In the genomic region with DNA sequence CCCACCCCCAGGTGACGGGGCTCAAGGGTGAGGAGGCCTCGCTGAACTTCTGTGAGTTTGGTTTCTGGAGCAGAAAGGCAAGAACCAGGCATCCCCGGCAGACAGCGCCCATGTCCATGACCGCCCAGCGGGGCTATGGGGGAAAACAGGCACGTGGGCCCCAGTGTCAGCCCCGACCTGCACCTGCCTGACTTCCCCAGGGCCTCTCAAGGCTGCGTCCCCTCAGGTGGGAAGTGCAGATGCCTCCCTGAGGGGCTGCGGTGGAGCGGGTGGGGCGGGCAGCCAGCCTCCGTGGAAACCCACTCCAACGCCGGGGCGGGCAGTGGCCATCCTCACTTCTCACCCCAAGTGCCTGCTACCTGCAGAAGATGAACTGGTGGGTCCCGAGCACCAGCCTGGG, we compare ENCODE assay signal across 33 cellular contexts. TPM values are rescaled to one million over a fixed set of nuclear protein-coding genes. Genes with fewer than 3 reads are reported as not detected.
DNase-seq lines count a peak whose midpoint lies in the region; ATAC-seq, FAIRE-seq and TF ChIP-seq lines count a peak whose summit lies in the region.
"Had no signal": no experiment of that assay in that cellular context is flagged by ENCODE, and none has a peak within 500 bp of the region (broad histone marks: within the 10 kb centered on the region; RNA-seq: fewer than 3 reads in every experiment).

No MANE protein-coding gene starts in this region.

- H3K27me3 ChIP-seq in HepG2 (ENCODE audit: control insufficient read depth in 1 of 2, insufficient read depth in 2 of 2, low read length in 2 of 2) (no peaks in the 10 kb centered on the region), right lobe of liver (no peaks in the 10 kb centered on the region), IMR-90 (ENCODE audit: control insufficient read depth, insufficient read depth, low read length) (no peaks in the 10 kb centered on the region)
- H3K27me3 ChIP-seq: BE2C; BLaER1; BLaER1 treated with 17β-estradiol and CSF1 and Interleukin-3, amounts not matched to agents 10 nM and 100 nM had no signal

- no peak overlapping the region for H2BK120ac ChIP-seq in IMR-90 (ENCODE audit: low read depth, low read length)

- no peak overlapping the region for H4K8ac ChIP-seq in IMR-90 (ENCODE audit: low read depth in 2 of 2, low read length in 2 of 2)

- no peak overlapping the region for H3K4me3 ChIP-seq in HepG2 (replicated peaks in 1 of 3; ENCODE audit: insufficient read depth in 1 of 3, low read depth in 2 of 3, low read length in 3 of 3)
- H3K4me3 ChIP-seq in right lobe of liver, result no peak overlapping the region
- H3K4me3 ChIP-seq in IMR-90 (ENCODE audit: insufficient read depth, low read depth, low read length), result no peak overlapping the region
- H3K4me3 ChIP-seq: A549; BLaER1; BLaER1 treated with 17β-estradiol and CSF1 and Interleukin-3, amounts not matched to agents 10 nM and 100 nM had no signal

- TF ChIP-seq POLR2A in HepG2 (IDR thresholded peaks at IDR 0.05; ENCODE audit: insufficient read depth in 1 of 2, low read depth in 2 of 2, low read length in 2 of 2), result no peak
- no peak for TF ChIP-seq POLR2A in right lobe of liver (IDR thresholded peaks at IDR 0.05)
- TF ChIP-seq POLR2A in IMR-90 (IDR thresholded peaks at IDR 0.05; ENCODE audit: low read depth, low read length), result no peak

- BruUV-seq in HepG2 (replicated peaks; lab: Mats Ljungman, UMichigan) (no TSS peak), IMR-90 (replicated peaks; lab: Mats Ljungman, UMichigan) (no TSS peak)

- dilution Hi-C loops in IMR-90 (cut with HindIII; ENCODE audit: low sequenced_read_pairs, unreplicated experiment), result no loop called here

- TF ChIP-seq EP300 in HepG2 (IDR thresholded peaks at IDR 0.05; ENCODE audit: low read depth in 2 of 2, low read length in 2 of 2) (no peak), HepG2 (CRISPR knock-in tag; IDR thresholded peaks at IDR 0.05; ENCODE audit: borderline replicate concordance) (no peak)

- H2BK20ac ChIP-seq in IMR-90 (ENCODE audit: low read depth, low read length), result no peak overlapping the region

- no peak overlapping the region for H4K5ac ChIP-seq in IMR-90 (ENCODE audit: low read depth, low read length)

- H3K9me3 ChIP-seq in HepG2 (ENCODE audit: low read length) (no peaks in the 10 kb centered on the region), right lobe of liver (no peaks in the 10 kb centered on the region), IMR-90 (ENCODE audit: control insufficient read depth, insufficient read depth, low read length) (no peaks in the 10 kb centered on the region)
- H3K9me3 ChIP-seq: A549; BE2C; BLaER1; BLaER1 treated with 17β-estradiol and CSF1 and Interleukin-3, amounts not matched to agents 10 nM and 100 nM; Caco-2 had no signal

- CTCF ChIA-PET in HepG2 (lab: Yijun Ruan, JAX; ENCODE audit: low intra/inter-chr PET ratio, low total read pairs), result no interaction called here
- CTCF ChIA-PET in IMR-90 (lab: Yijun Ruan, JAX), result no interaction called here
- CTCF ChIA-PET in RWPE1 (lab: Yijun Ruan, JAX), result interaction anchor here (0.9 to 1.4 kb wide), 3 partner anchors 8 to 67 kb away, joined by 3 to 4 read pairs (median 4); no protein-coding TSS in a partner anchor

- ATAC-seq in HepG2 (no peak), right lobe of liver (no peak), IMR-90 (ENCODE audit: low read depth) (no peak), GM21381 (IDR thresholded peaks at IDR 0.05; ENCODE audit: unreplicated experiment) (no peak)
- ATAC-seq: A549; CD8-positive, alpha-beta T cell had no signal

- H4K20me1 ChIP-seq in HepG2 (ENCODE audit: insufficient read depth, low read length), result no peaks in the 10 kb centered on the region
- H4K20me1 ChIP-seq in IMR-90 (ENCODE audit: insufficient read depth, low read length), result no peaks in the 10 kb centered on the region

- in situ Hi-C loops in HepG2 (cut with HindIII; ENCODE audit: extremely low pct_ligation_motif_present, low pct_unique_long_range_greater_than_20kb) (no loop called here), IMR-90 (cut with MboI; ENCODE audit: low sequenced_read_pairs) (no loop called here)

- no peak overlapping the region for H3K56ac ChIP-seq in IMR-90 (ENCODE audit: extremely low read depth, insufficient read depth, low read length)

- TF ChIP-seq RAD21 in HepG2 (CRISPR knock-in tag; IDR thresholded peaks at IDR 0.05), result no peak
- TF ChIP-seq RAD21 in IMR-90 (IDR thresholded peaks at IDR 0.05; ENCODE audit: low read length), result no peak

- H2BK5ac ChIP-seq in IMR-90 (ENCODE audit: low read depth, low read length, poor library complexity, severe bottlenecking), result no peak overlapping the region

- no peaks in the 10 kb centered on the region for H3K9me1 ChIP-seq in IMR-90 (ENCODE audit: insufficient read depth, low read length)

- H3K4me2 ChIP-seq in HepG2 (ENCODE audit: low read depth, low read length) (no peak overlapping the region), IMR-90 (ENCODE audit: low read depth, low read length) (no peak overlapping the region)
- H3K4me2 ChIP-seq: A549; BLaER1; BLaER1 treated with 17β-estradiol and CSF1 and Interleukin-3, amounts not matched to agents 10 nM and 100 nM had no signal

- intact Hi-C loops in HepG2 (cut with micrococcal nuclease; ENCODE audit: unreplicated experiment) (no loop called here), right lobe of liver (cut with DNase I) (no loop called here), IMR-90 (cut with micrococcal nuclease) (no loop called here)

- no peak overlapping the region for H4K91ac ChIP-seq in IMR-90 (ENCODE audit: insufficient read depth, low read depth, low read length)

- no peak overlapping the region for H3K4ac ChIP-seq in IMR-90 (ENCODE audit: low read depth, low read length)

- H2AK9ac ChIP-seq in IMR-90 (replicated peaks; ENCODE audit: low read depth, low read length, poor library complexity), result peak overlapping the region; percentile 28

- H3K9ac ChIP-seq in HepG2 (ENCODE audit: insufficient read depth, low read depth, low read length) (no peak overlapping the region), IMR-90 (ENCODE audit: low read depth, low read length) (no peak overlapping the region)
- H3K9ac ChIP-seq: BLaER1; BLaER1 treated with 17β-estradiol and CSF1 and Interleukin-3, amounts not matched to agents 10 nM and 100 nM had no signal

- H3K23ac ChIP-seq in IMR-90 (ENCODE audit: low read depth, low read length), result no peak overlapping the region

- H3K27ac ChIP-seq in HepG2 (ENCODE audit: extremely low read length, insufficient read depth, low read length), result no peak overlapping the region
- H3K27ac ChIP-seq in right lobe of liver, result no peak overlapping the region
- no peak overlapping the region for H3K27ac ChIP-seq in IMR-90 (ENCODE audit: insufficient read depth, low read length)
- peak overlapping the region; percentile 21 for H3K27ac ChIP-seq in RWPE1
- H3K27ac ChIP-seq: 22Rv1; A549; BLaER1; BLaER1 treated with 17β-estradiol and CSF1 and Interleukin-3, amounts not matched to agents 10 nM and 100 nM; C4-2B had no signal

- no peak overlapping the region for H2AK5ac ChIP-seq in IMR-90 (ENCODE audit: low read depth, low read length)

- H3K79me1 ChIP-seq in IMR-90 (ENCODE audit: low read depth in 1 of 2, low read length in 2 of 2), result no peaks in the 10 kb centered on the region

- H3K4me1 ChIP-seq in HepG2 (ENCODE audit: insufficient read depth, low read length), result 0 out of 2 replicates have a peak, but pooled peaks cover 7% of the 10 kb centered on the region
- H3K4me1 ChIP-seq in right lobe of liver, result peaks cover 0 to 14% (median 0%) of the 10 kb centered on the region in 4 donors
- H3K4me1 ChIP-seq in IMR-90 (ENCODE audit: control insufficient read depth, insufficient read depth, low read length), result no peaks in the 10 kb centered on the region
- H3K4me1 ChIP-seq: A549, BE2C, Caco-2 had no signal

- 100% methylated on average over 1 of the region's 17 CpGs for WGBS in HepG2 (ENCODE audit: low lambda C conversion rate)
- WGBS in right lobe of liver (ENCODE audit: insufficient coverage, low coverage, low lambda C conversion rate, missing lambda C conversion rate), result 88% methylated on average over 9 of the region's 17 CpGs
- WGBS in IMR-90 (ENCODE audit: extremely low coverage in 2 of 2, insufficient read length in 1 of 2), 2 experiments, result 100% methylated on average over 4 of the region's 17 CpGs; no CpG with 5 or more reads in 1 of the 2 experiments

- DNase-seq in HepG2 (ENCODE audit: low spot score) (no peak), right lobe of liver (no peak), IMR-90 (no peak), RWPE1 (ENCODE audit: low spot score) (no peak), COLO829 (ENCODE audit: low spot score) (no peak)
- DNase-seq: 8988T; ACHN; AML-193; BE2C; C1 segment of cervical spinal cord; Caco-2; Calu3; CD4-positive, alpha-beta memory T cell; CD4-positive, alpha-beta T cell; CD4-positive, CD25-positive, alpha-beta regulatory T cell; CD8-positive, alpha-beta memory T cell; CD8-positive, alpha-beta T cell; COR-L47; DMS 273 treated with DMSO at 0.1 percent for 48 hours; DMS153; DMS53; DMS79; DMS79 treated with DMSO at 0.1 percent for 48 hours; DND-41; EL had no signal

- no peak overlapping the region for H3K14ac ChIP-seq in IMR-90 (replicated peaks; ENCODE audit: low read depth, low read length)

- no peak overlapping the region for H3K18ac ChIP-seq in IMR-90 (ENCODE audit: low read depth, low read length)

- H3K36me3 ChIP-seq in HepG2 (replicated peaks in 1 of 2; ENCODE audit: control insufficient read depth in 1 of 2, insufficient read depth in 2 of 2, low read length in 2 of 2) (peaks cover 20 to 41% of the 10 kb centered on the region in 2 experiments; a peak in 3 of 5 replicates), right lobe of liver (peaks cover 0 to 39% (median 9%) of the 10 kb centered on the region in 4 donors), IMR-90 (ENCODE audit: control insufficient read depth, insufficient read depth, low read length) (peaks cover 54% of the 10 kb centered on the region)

- H2AFZ ChIP-seq in HepG2 (ENCODE audit: low read length) (no peak overlapping the region), IMR-90 (replicated peaks; ENCODE audit: low read length, poor library complexity) (no peak overlapping the region)

- no peaks in the 10 kb centered on the region for H3K79me2 ChIP-seq in HepG2 (ENCODE audit: insufficient read depth, low read length)

- POLR2A ChIA-PET in HepG2 (lab: Yijun Ruan, JAX), result interaction anchor here (1.3 kb wide), 1 partner anchor 17 kb away, joined by 3 read pairs; the partner anchor contains the start of gene DNLZ
- POLR2A ChIA-PET in IMR-90 (lab: Charles Lee; ENCODE audit: unreplicated experiment), result no interaction called here
- POLR2A ChIA-PET in RWPE1 (lab: Yijun Ruan, JAX; ENCODE audit: low non-redundant PET), result no interaction called here

- no peak overlapping the region for H2BK15ac ChIP-seq in IMR-90 (ENCODE audit: low read depth, low read length)

- TF ChIP-seq CTCF in HepG2 (CRISPR knock-in tag; IDR thresholded peaks at IDR 0.05) (no peak), right lobe of liver (IDR thresholded peaks at IDR 0.05) (no peak), IMR-90 (conservative IDR thresholded peaks at IDR 0.05; ENCODE audit: low read depth, low read length) (no peak), RWPE1 (conservative IDR thresholded peaks at IDR 0.05; ENCODE audit: low read depth) (no peak)

- FAIRE-seq in HepG2 (lab: Jason Lieb, UNC), result no peak
- FAIRE-seq: A204.1, A549, D721Med had no signal

RNA-seq across cellular contexts. Expression of gene CARD9, which starts 6.9 kb away (rescaled TPM):
- 3.6 and 7.4 TPM in 2 replicates for total RNA-seq in HepG2 (2016; rRNA removed; fragmentation: Illumina TruSeq; extraction: Trizol)
- total RNA-seq in HepG2 (2016; cell fraction: cytosol; rRNA removed; fragmentation: Illumina TruSeq; extraction: Trizol; ENCODE audit: low read depth), result 2.1 TPM in 2 replicates
- 3.4 and 7.7 TPM in 2 replicates for total RNA-seq in HepG2 (2016; cell fraction: insoluble cytoplasmic fraction; rRNA removed; fragmentation: Illumina TruSeq; extraction: Trizol)
- 1.7 and 2.5 TPM in 2 replicates for total RNA-seq in HepG2 (2016; cell fraction: membrane; rRNA removed; fragmentation: Illumina TruSeq; extraction: Trizol)
- total RNA-seq in HepG2 (2016; cell fraction: nucleus; rRNA removed; fragmentation: Illumina TruSeq; extraction: Trizol), result 7.9 and 8.9 TPM in 2 replicates
- polyA plus RNA-seq in HepG2 (2011; rRNA removed), result 3.3 and 7.2 TPM in 2 replicates
- polyA plus RNA-seq in HepG2 (2011; cell fraction: cytosol; rRNA removed), result 1.3 and 2.2 TPM in 2 replicates
- 51.0 and 60.5 TPM in 2 replicates for polyA plus RNA-seq in HepG2 (2011; cell fraction: nucleus; rRNA removed)
- 2.6 and 4.5 TPM in 2 replicates for polyA plus RNA-seq in HepG2 (2012)
- polyA plus RNA-seq in HepG2 (2016; cell fraction: cytosol; fragmentation: Illumina TruSeq; extraction: Trizol; ENCODE audit: low read depth), result 0.79 and 1.0 TPM in 2 replicates
- polyA plus RNA-seq in HepG2 (2016; cell fraction: insoluble cytoplasmic fraction; fragmentation: Illumina TruSeq; extraction: Trizol; ENCODE audit: low read depth), result 2.6 and 5.2 TPM in 2 replicates
- 0.66 and 0.74 TPM in 2 replicates for polyA plus RNA-seq in HepG2 (2016; cell fraction: membrane; fragmentation: Illumina TruSeq; extraction: Trizol; ENCODE audit: low read depth)
- polyA plus RNA-seq in HepG2 (2016; cell fraction: nucleus; fragmentation: Illumina TruSeq; extraction: Trizol; ENCODE audit: insufficient read depth, low read depth), result 23.4 and 24.3 TPM in 2 replicates
- polyA minus RNA-seq in HepG2 (2011; rRNA and poly(A)+ RNA removed; ENCODE audit: low replicate concordance), result 2.0 and 6.6 TPM in 2 replicates
- 0.62 and 0.99 TPM in 2 replicates for polyA minus RNA-seq in HepG2 (2011; cell fraction: cytosol; rRNA and poly(A)+ RNA removed)
- 8.3 and 8.4 TPM in 2 replicates for polyA minus RNA-seq in HepG2 (2011; cell fraction: nucleus; rRNA and poly(A)+ RNA removed)
- total RNA-seq in right lobe of liver, result 1 to 10 TPM in 3 of 6 experiments, under 1 TPM in 3; 0.48 to 1.6 (median 1.1) TPM
- 0.36 and 1.1 TPM in 2 replicates for total RNA-seq in IMR-90 (2012; rRNA removed)
- polyA plus RNA-seq in IMR-90 (2012; rRNA removed), result 1.5 and 1.9 TPM in 2 replicates
- 0.47 and 1.0 TPM in 2 replicates for polyA plus RNA-seq in IMR-90 (2012; cell fraction: cytosol; rRNA removed)
- polyA plus RNA-seq in IMR-90 (2012; cell fraction: nucleus; rRNA removed; ENCODE audit: low replicate concordance), result 9.8 and 17.9 TPM in 2 replicates
- polyA plus RNA-seq: CD8-positive, alpha-beta memory T cell had no signal

RNA-seq across cellular contexts. Expression of gene DNLZ, which starts 16.8 kb away (rescaled TPM):
- total RNA-seq in HepG2 (2016; rRNA removed; fragmentation: Illumina TruSeq; extraction: Trizol), result 5.4 and 8.0 TPM in 2 replicates
- total RNA-seq in HepG2 (2016; cell fraction: cytosol; rRNA removed; fragmentation: Illumina TruSeq; extraction: Trizol; ENCODE audit: low read depth), result 8.5 and 9.7 TPM in 2 replicates
- total RNA-seq in HepG2 (2016; cell fraction: insoluble cytoplasmic fraction; rRNA removed; fragmentation: Illumina TruSeq; extraction: Trizol), result 5.7 and 10.6 TPM in 2 replicates
- 8.2 and 10.5 TPM in 2 replicates for total RNA-seq in HepG2 (2016; cell fraction: membrane; rRNA removed; fragmentation: Illumina TruSeq; extraction: Trizol)
- 2.7 and 3.8 TPM in 2 replicates for total RNA-seq in HepG2 (2016; cell fraction: nucleus; rRNA removed; fragmentation: Illumina TruSeq; extraction: Trizol)
- polyA plus RNA-seq in HepG2 (2011; rRNA removed), result 3.4 and 4.5 TPM in 2 replicates
- polyA plus RNA-seq in HepG2 (2011; cell fraction: cytosol; rRNA removed), result 1.9 and 8.6 TPM in 2 replicates
- polyA plus RNA-seq in HepG2 (2011; cell fraction: nucleus; rRNA removed), result 4.9 and 10.5 TPM in 2 replicates
- polyA plus RNA-seq in HepG2 (2012), result 1.9 and 2.8 TPM in 2 replicates
- 8.4 and 8.5 TPM in 2 replicates for polyA plus RNA-seq in HepG2 (2016; cell fraction: cytosol; fragmentation: Illumina TruSeq; extraction: Trizol; ENCODE audit: low read depth)
- polyA plus RNA-seq in HepG2 (2016; cell fraction: insoluble cytoplasmic fraction; fragmentation: Illumina TruSeq; extraction: Trizol; ENCODE audit: low read depth), result 4.0 and 5.1 TPM in 2 replicates
- polyA plus RNA-seq in HepG2 (2016; cell fraction: membrane; fragmentation: Illumina TruSeq; extraction: Trizol; ENCODE audit: low read depth), result 6.4 and 6.8 TPM in 2 replicates
- 5.5 and 7.2 TPM in 2 replicates for polyA plus RNA-seq in HepG2 (2016; cell fraction: nucleus; fragmentation: Illumina TruSeq; extraction: Trizol; ENCODE audit: insufficient read depth, low read depth)
- 0.90 and 2.5 TPM in 2 replicates for polyA minus RNA-seq in HepG2 (2011; rRNA and poly(A)+ RNA removed; ENCODE audit: low replicate concordance)
- polyA minus RNA-seq in HepG2 (2011; cell fraction: cytosol; rRNA and poly(A)+ RNA removed), result 1.3 TPM in 1 of 2 replicates, not detected in the other
- 2.6 and 2.8 TPM in 2 replicates for polyA minus RNA-seq in HepG2 (2011; cell fraction: nucleus; rRNA and poly(A)+ RNA removed)
- 10 to 100 TPM in 3 of 6 experiments, 1 to 10 TPM in 3; 5.0 to 26.0 (median 10.4) TPM for total RNA-seq in right lobe of liver
- total RNA-seq in IMR-90 (2012; rRNA removed), result 2.0 and 6.1 TPM in 2 replicates
- polyA plus RNA-seq in IMR-90 (2012; rRNA removed), result 11.4 and 20.3 TPM in 2 replicates
- 19.7 and 40.1 TPM in 2 replicates for polyA plus RNA-seq in IMR-90 (2012; cell fraction: cytosol; rRNA removed)
- 8.7 and 31.6 TPM in 2 replicates for polyA plus RNA-seq in IMR-90 (2012; cell fraction: nucleus; rRNA removed; ENCODE audit: low replicate concordance)

RNA-seq across cellular contexts. Expression of gene SNAPC4, which starts 19.6 kb away (rescaled TPM):
- total RNA-seq in HepG2 (2016; rRNA removed; fragmentation: Illumina TruSeq; extraction: Trizol) (4.3 and 6.0 TPM in 2 replicates), right lobe of liver (1 to 10 TPM; 3.8 to 6.5 (median 5.4) TPM), IMR-90 (2012; rRNA removed) (2.5 and 3.1 TPM in 2 replicates)
- 0.51 and 0.88 TPM in 2 replicates for total RNA-seq in HepG2 (2016; cell fraction: cytosol; rRNA removed; fragmentation: Illumina TruSeq; extraction: Trizol; ENCODE audit: low read depth)
- total RNA-seq in HepG2 (2016; cell fraction: insoluble cytoplasmic fraction; rRNA removed; fragmentation: Illumina TruSeq; extraction: Trizol), result 3.9 and 6.1 TPM in 2 replicates
- total RNA-seq in HepG2 (2016; cell fraction: membrane; rRNA removed; fragmentation: Illumina TruSeq; extraction: Trizol), result 1.5 TPM in 2 replicates
- 7.0 and 9.4 TPM in 2 replicates for total RNA-seq in HepG2 (2016; cell fraction: nucleus; rRNA removed; fragmentation: Illumina TruSeq; extraction: Trizol)
- polyA plus RNA-seq in HepG2 (2011; rRNA removed) (2.0 and 3.3 TPM in 2 replicates), IMR-90 (2012; rRNA removed) (6.5 and 7.6 TPM in 2 replicates)
- polyA plus RNA-seq in HepG2 (2011; cell fraction: cytosol; rRNA removed), result 1.0 and 1.7 TPM in 2 replicates
- polyA plus RNA-seq in HepG2 (2011; cell fraction: nucleus; rRNA removed), result 20.5 and 27.4 TPM in 2 replicates
- polyA plus RNA-seq in HepG2 (2012), result 3.3 TPM in 2 replicates
- 0.61 and 0.67 TPM in 2 replicates for polyA plus RNA-seq in HepG2 (2016; cell fraction: cytosol; fragmentation: Illumina TruSeq; extraction: Trizol; ENCODE audit: low read depth)
- 3.3 and 4.8 TPM in 2 replicates for polyA plus RNA-seq in HepG2 (2016; cell fraction: insoluble cytoplasmic fraction; fragmentation: Illumina TruSeq; extraction: Trizol; ENCODE audit: low read depth)
- 1.2 and 1.3 TPM in 2 replicates for polyA plus RNA-seq in HepG2 (2016; cell fraction: membrane; fragmentation: Illumina TruSeq; extraction: Trizol; ENCODE audit: low read depth)
- 37.0 and 38.1 TPM in 2 replicates for polyA plus RNA-seq in HepG2 (2016; cell fraction: nucleus; fragmentation: Illumina TruSeq; extraction: Trizol; ENCODE audit: insufficient read depth, low read depth)
- polyA minus RNA-seq in HepG2 (2011; rRNA and poly(A)+ RNA removed; ENCODE audit: low replicate concordance), result 1.5 and 5.2 TPM in 2 replicates
- 0.53 and 1.1 TPM in 2 replicates for polyA minus RNA-seq in HepG2 (2011; cell fraction: cytosol; rRNA and poly(A)+ RNA removed)
- polyA minus RNA-seq in HepG2 (2011; cell fraction: nucleus; rRNA and poly(A)+ RNA removed), result 6.3 and 6.8 TPM in 2 replicates
- 3.2 and 3.7 TPM in 2 replicates for polyA plus RNA-seq in IMR-90 (2012; cell fraction: cytosol; rRNA removed)
- polyA plus RNA-seq in IMR-90 (2012; cell fraction: nucleus; rRNA removed; ENCODE audit: low replicate concordance), result 42.0 and 62.6 TPM in 2 replicates

RNA-seq across cellular contexts. Expression of gene ENTR1, which starts 30.0 kb away (rescaled TPM):
- total RNA-seq in HepG2 (2016; rRNA removed; fragmentation: Illumina TruSeq; extraction: Trizol) (56.6 and 76.4 TPM in 2 replicates), right lobe of liver (10 to 100 TPM; 27.9 to 53.5 (median 35.4) TPM), IMR-90 (2012; rRNA removed) (14.5 and 17.2 TPM in 2 replicates)
- 47.6 and 52.6 TPM in 2 replicates for total RNA-seq in HepG2 (2016; cell fraction: cytosol; rRNA removed; fragmentation: Illumina TruSeq; extraction: Trizol; ENCODE audit: low read depth)
- 51.9 and 75.7 TPM in 2 replicates for total RNA-seq in HepG2 (2016; cell fraction: insoluble cytoplasmic fraction; rRNA removed; fragmentation: Illumina TruSeq; extraction: Trizol)
- 90.1 and 92.9 TPM in 2 replicates for total RNA-seq in HepG2 (2016; cell fraction: membrane; rRNA removed; fragmentation: Illumina TruSeq; extraction: Trizol)
- total RNA-seq in HepG2 (2016; cell fraction: nucleus; rRNA removed; fragmentation: Illumina TruSeq; extraction: Trizol), result 59.2 and 73.6 TPM in 2 replicates
- polyA plus RNA-seq in HepG2 (2011; rRNA removed) (70.1 and 84.2 TPM in 2 replicates), IMR-90 (2012; rRNA removed) (34.9 and 37.3 TPM in 2 replicates)
- polyA plus RNA-seq in HepG2 (2011; cell fraction: cytosol; rRNA removed), result 35.5 and 40.6 TPM in 2 replicates
- polyA plus RNA-seq in HepG2 (2011; cell fraction: nucleus; rRNA removed), result 236 and 246 TPM in 2 replicates
- 48.1 and 65.0 TPM in 2 replicates for polyA plus RNA-seq in HepG2 (2012)
- polyA plus RNA-seq in HepG2 (2016; cell fraction: cytosol; fragmentation: Illumina TruSeq; extraction: Trizol; ENCODE audit: low read depth), result 47.0 and 48.8 TPM in 2 replicates
- polyA plus RNA-seq in HepG2 (2016; cell fraction: insoluble cytoplasmic fraction; fragmentation: Illumina TruSeq; extraction: Trizol; ENCODE audit: low read depth), result 57.5 and 58.8 TPM in 2 replicates
- 70.9 TPM in 2 replicates for polyA plus RNA-seq in HepG2 (2016; cell fraction: membrane; fragmentation: Illumina TruSeq; extraction: Trizol; ENCODE audit: low read depth)
- polyA plus RNA-seq in HepG2 (2016; cell fraction: nucleus; fragmentation: Illumina TruSeq; extraction: Trizol; ENCODE audit: insufficient read depth, low read depth), result 178 and 194 TPM in 2 replicates
- polyA minus RNA-seq in HepG2 (2011; rRNA and poly(A)+ RNA removed; ENCODE audit: low replicate concordance), result 57.8 and 122 TPM in 2 replicates
- 17.6 and 22.7 TPM in 2 replicates for polyA minus RNA-seq in HepG2 (2011; cell fraction: cytosol; rRNA and poly(A)+ RNA removed)
- 46.1 and 48.1 TPM in 2 replicates for polyA minus RNA-seq in HepG2 (2011; cell fraction: nucleus; rRNA and poly(A)+ RNA removed)
- 30.9 and 32.0 TPM in 2 replicates for polyA plus RNA-seq in IMR-90 (2012; cell fraction: cytosol; rRNA removed)
- 139 and 181 TPM in 2 replicates for polyA plus RNA-seq in IMR-90 (2012; cell fraction: nucleus; rRNA removed; ENCODE audit: low replicate concordance)

RNA-seq across cellular contexts. Expression of gene PMPCA, which starts 30.1 kb away (rescaled TPM):
- total RNA-seq in HepG2 (2016; rRNA removed; fragmentation: Illumina TruSeq; extraction: Trizol) (75.7 and 88.4 TPM in 2 replicates), right lobe of liver (10 to 100 TPM; 49.6 to 64.9 (median 52.8) TPM), IMR-90 (2012; rRNA removed) (62.6 and 86.7 TPM in 2 replicates)
- total RNA-seq in HepG2 (2016; cell fraction: cytosol; rRNA removed; fragmentation: Illumina TruSeq; extraction: Trizol; ENCODE audit: low read depth), result 14.1 and 15.7 TPM in 2 replicates
- 70.5 and 92.4 TPM in 2 replicates for total RNA-seq in HepG2 (2016; cell fraction: insoluble cytoplasmic fraction; rRNA removed; fragmentation: Illumina TruSeq; extraction: Trizol)
- 21.9 and 22.0 TPM in 2 replicates for total RNA-seq in HepG2 (2016; cell fraction: membrane; rRNA removed; fragmentation: Illumina TruSeq; extraction: Trizol)
- total RNA-seq in HepG2 (2016; cell fraction: nucleus; rRNA removed; fragmentation: Illumina TruSeq; extraction: Trizol), result 58.2 and 62.3 TPM in 2 replicates
- polyA plus RNA-seq in HepG2 (2011; rRNA removed) (70.2 and 80.2 TPM in 2 replicates), IMR-90 (2012; rRNA removed) (95.8 and 102 TPM in 2 replicates)
- 44.9 and 55.2 TPM in 2 replicates for polyA plus RNA-seq in HepG2 (2011; cell fraction: cytosol; rRNA removed)
- 206 and 222 TPM in 2 replicates for polyA plus RNA-seq in HepG2 (2011; cell fraction: nucleus; rRNA removed)
- polyA plus RNA-seq in HepG2 (2012), result 41.5 and 108 TPM in 2 replicates
- polyA plus RNA-seq in HepG2 (2016; cell fraction: cytosol; fragmentation: Illumina TruSeq; extraction: Trizol; ENCODE audit: low read depth), result 10.1 and 10.7 TPM in 2 replicates
- polyA plus RNA-seq in HepG2 (2016; cell fraction: insoluble cytoplasmic fraction; fragmentation: Illumina TruSeq; extraction: Trizol; ENCODE audit: low read depth), result 86.9 and 90.6 TPM in 2 replicates
- 13.3 and 15.7 TPM in 2 replicates for polyA plus RNA-seq in HepG2 (2016; cell fraction: membrane; fragmentation: Illumina TruSeq; extraction: Trizol; ENCODE audit: low read depth)
- polyA plus RNA-seq in HepG2 (2016; cell fraction: nucleus; fragmentation: Illumina TruSeq; extraction: Trizol; ENCODE audit: insufficient read depth, low read depth), result 114 and 129 TPM in 2 replicates
- polyA minus RNA-seq in HepG2 (2011; rRNA and poly(A)+ RNA removed; ENCODE audit: low replicate concordance), result 57.2 and 74.5 TPM in 2 replicates
- polyA minus RNA-seq in HepG2 (2011; cell fraction: cytosol; rRNA and poly(A)+ RNA removed), result 22.3 and 23.8 TPM in 2 replicates
- polyA minus RNA-seq in HepG2 (2011; cell fraction: nucleus; rRNA and poly(A)+ RNA removed), result 42.0 and 54.2 TPM in 2 replicates
- polyA plus RNA-seq in IMR-90 (2012; cell fraction: cytosol; rRNA removed), result 61.2 and 75.2 TPM in 2 replicates
- 216 and 222 TPM in 2 replicates for polyA plus RNA-seq in IMR-90 (2012; cell fraction: nucleus; rRNA removed; ENCODE audit: low replicate concordance)
